8 cellular contexts compared by ENCODE assay signal in genomic region chr16:14489460-14489859, GRCh38.
A peak's percentile ranks its signal among the peaks of the same experiment; 100 is the strongest.
DNase-seq lines count a peak whose midpoint lies in the region; ATAC-seq and TF ChIP-seq lines count a peak whose summit lies in the region.

No MANE protein-coding gene starts in this region.

- H3K23me2 ChIP-seq in H9 (ENCODE audit: insufficient read length, low read depth, low read length, poor library complexity, severe bottlenecking): no peaks in the 10 kb centered on the region

- no peak overlapping the region for H3K14ac ChIP-seq in H9 (ENCODE audit: insufficient read depth, low read length)

- H4K8ac ChIP-seq in H9 (replicated peaks; ENCODE audit: insufficient read length, low read depth, low read length): no peak overlapping the region

- peaks cover 38 to 41% of the 10 kb centered on the region in 2 experiments for H3K4me1 Mint-ChIP-seq in H9

- no peaks in the 10 kb centered on the region; the same call in 1 of the 2 replicates for H3K27me3 Mint-ChIP-seq in H9 (ENCODE audit: low read depth)

- H3K27me3 ChIP-seq in H9 (ENCODE audit: insufficient read depth, low read length): no peaks in the 10 kb centered on the region
- no peaks in the 10 kb centered on the region for H3K27me3 ChIP-seq in hepatocyte
- no peaks in the 10 kb centered on the region for H3K27me3 ChIP-seq in transverse colon

- intact Hi-C loops in transverse colon (cut with DNase I; ENCODE audit: low total_unique reads): no loop called here
- intact Hi-C loops in lower leg skin (cut with DNase I; ENCODE audit: low total_unique reads): no loop called here

- H3K4ac ChIP-seq in H9 (ENCODE audit: low read depth, low read length): no peak overlapping the region

- H2BK5ac ChIP-seq in H9 (ENCODE audit: insufficient read length, low read length): no peak overlapping the region

- H3K36me3 Mint-ChIP-seq in H9 (ENCODE audit: insufficient read depth in 1 of 3, low read depth in 3 of 3): 0 out of 7 replicates have a peak, but pooled peaks cover 0 to under 1% (median 0%) of the 10 kb centered on the region in 3 experiments

- no peaks in the 10 kb centered on the region for H3K9me3 Mint-ChIP-seq in H9

- no peak overlapping the region for H3T11ph ChIP-seq in H9 (ENCODE audit: low read length)

- no peak for ATAC-seq in GM21619 (IDR thresholded peaks at IDR 0.05; ENCODE audit: unreplicated experiment)

- H4K91ac ChIP-seq in H9 (ENCODE audit: insufficient read length, low read depth, low read length): no peak overlapping the region

- H3K4me1 ChIP-seq in H9 (ENCODE audit: insufficient read depth, low read length) (peaks cover 8% of the 10 kb centered on the region; the same call in 1 of the 2 replicates), hepatocyte (ENCODE audit: insufficient read depth) (peaks cover 36% of the 10 kb centered on the region), transverse colon (peaks cover 4 to 26% (median 20%) of the 10 kb centered on the region in 4 donors)

- no peak overlapping the region for H2BK15ac ChIP-seq in H9 (ENCODE audit: low read depth, low read length)

- no peaks in the 10 kb centered on the region for H3K79me1 ChIP-seq in H9 (ENCODE audit: insufficient read depth, low read depth, low read length, poor library complexity, severe bottlenecking)

- no peak overlapping the region for H2AFZ ChIP-seq in H9 (ENCODE audit: low read length)
- H2AFZ ChIP-seq in hepatocyte: no peak overlapping the region

- H3K4me3 Mint-ChIP-seq in H9: no peak overlapping the region

- H3K27ac ChIP-seq in H9 (ENCODE audit: insufficient read length, low read depth, low read length) (no peak overlapping the region), hepatocyte (peak overlapping the region; percentile 4), transverse colon (no peak overlapping the region)

- H3K23ac ChIP-seq in H9 (ENCODE audit: insufficient read length, low read depth, low read length): no peak overlapping the region

- H3K27ac Mint-ChIP-seq in H9: no peak overlapping the region; a peak in 2 of 7 replicates

- no peaks in the 10 kb centered on the region for H3K79me2 ChIP-seq in H9 (ENCODE audit: insufficient read depth, low read length)
- peaks cover 12% of the 10 kb centered on the region for H3K79me2 ChIP-seq in hepatocyte

- in situ Hi-C loops in transverse colon (cut with MboI; ENCODE audit: low pct_ligation_motif_present in 1 of 4, low pct_unique_long_range_greater_than_20kb in 1 of 4, low sequenced_read_pairs in 3 of 4): no loop called here

- WGBS in H9 (ENCODE audit: extremely low coverage, insufficient read length, low lambda C conversion rate): no CpG with 5 or more reads among the region's 4 CpGs
- 59% methylated on average over 4 of the region's 4 CpGs for WGBS in hepatocyte (ENCODE audit: low lambda C conversion rate, missing lambda C conversion rate)
- 80 to 82% methylated on average over 3 to 4 of the region's 4 CpGs for WGBS in transverse colon (ENCODE audit: low coverage in 1 of 2), 2 donors
- WGBS in lower leg skin, 2 donors: 65 to 75% methylated on average over 4 of the region's 4 CpGs

- peak; percentile 48; the same call in 1 of the 2 replicates for TF ChIP-seq CTCF in AG10803 (conservative IDR thresholded peaks at IDR 0.05; ENCODE audit: low read length)
- TF ChIP-seq CTCF in H9 (conservative IDR thresholded peaks at IDR 0.05): peak; percentile 50
- TF ChIP-seq CTCF in hepatocyte (IDR thresholded peaks at IDR 0.05; ENCODE audit: poor library complexity): no peak
- TF ChIP-seq CTCF in transverse colon (IDR thresholded peaks at IDR 0.05): peak in 1 of 5 experiments; percentile 10
- TF ChIP-seq CTCF in lower leg skin (IDR thresholded peaks at IDR 0.05): no peak

- H4K20me1 ChIP-seq in H9 (ENCODE audit: control insufficient read depth, insufficient read depth, insufficient read length): no peaks in the 10 kb centered on the region
- H4K20me1 ChIP-seq in hepatocyte (ENCODE audit: insufficient read depth, poor library complexity, severe bottlenecking): no peaks in the 10 kb centered on the region

- no peak for TF ChIP-seq POLR2A in transverse colon (IDR thresholded peaks at IDR 0.05)
- no peak for TF ChIP-seq POLR2A in lower leg skin (IDR thresholded peaks at IDR 0.05)

- DNase-seq in AG10803 (ENCODE audit: low read depth) (peak; percentile 79), H9 (peak; percentile 51), SK-N-DZ (ENCODE audit: low spot score) (peak; percentile 34), hepatocyte (ENCODE audit: low spot score) (peak; percentile 46), transverse colon (no peak), lower leg skin (ENCODE audit: low spot score in 2 of 2) (no peak), hypothalamus (lab: John Stamatoyannopoulos, UW) (no peak)

- H3K9me3 ChIP-seq in H9 (ENCODE audit: control insufficient read depth, low read depth, low read length) (no peaks in the 10 kb centered on the region), hepatocyte (ENCODE audit: low read depth) (no peaks in the 10 kb centered on the region), transverse colon (no peaks in the 10 kb centered on the region)

- no peaks in the 10 kb centered on the region for H3K9me2 ChIP-seq in hepatocyte (replicated peaks; ENCODE audit: insufficient read depth)

- H3K56ac ChIP-seq in H9 (ENCODE audit: insufficient read length, low read depth, low read length): no peak overlapping the region

- no peak for TF ChIP-seq EP300 in transverse colon (IDR thresholded peaks at IDR 0.05; ENCODE audit: low read depth)

- no peak overlapping the region for H3K18ac ChIP-seq in H9 (ENCODE audit: insufficient read length, low read depth, low read length)

- no peak overlapping the region for H2BK120ac ChIP-seq in H9 (ENCODE audit: low read depth, low read length, poor library complexity, severe bottlenecking)

- H2BK20ac ChIP-seq in H9 (ENCODE audit: low read depth, low read length, poor library complexity, severe bottlenecking): no peak overlapping the region

- H2BK12ac ChIP-seq in H9 (ENCODE audit: insufficient read length, low read depth, low read length): no peak overlapping the region

- no peak overlapping the region for H2AK5ac ChIP-seq in H9 (ENCODE audit: insufficient read length, low read length)

- no peak overlapping the region for H4K5ac ChIP-seq in H9 (ENCODE audit: insufficient read length, low read depth, low read length)

- H3K36me3 ChIP-seq in hepatocyte (replicated peaks; ENCODE audit: insufficient read depth, low read depth) (no peaks in the 10 kb centered on the region), transverse colon (no peaks in the 10 kb centered on the region)

- no peak overlapping the region for H3K9ac ChIP-seq in H9 (ENCODE audit: extremely low read depth, insufficient read length, low read length)

- H3K4me2 ChIP-seq in H9 (ENCODE audit: insufficient read depth, insufficient read length, low read length): no peak overlapping the region
- no peak overlapping the region for H3K4me2 ChIP-seq in hepatocyte

- H3K4me3 ChIP-seq in AG10803 (ENCODE audit: low read length): no peak overlapping the region
- H3K4me3 ChIP-seq in hepatocyte: no peak overlapping the region
- H3K4me3 ChIP-seq in transverse colon: no peak overlapping the region
- no peak overlapping the region for H3K4me3 ChIP-seq in lower leg skin (ENCODE audit: low read depth, poor library complexity, severe bottlenecking)

Comparison
In these comparisons a context has a peak if more than half of its experiments do, and no peak if none do; other contexts are left out.
1. DNase-seq: peak in AG10803 (single experiment), H9 (single experiment), SK-N-DZ (single experiment) and hepatocyte (single experiment); none in transverse colon (single experiment), lower leg skin (0 of 2) and hypothalamus (0 of 51).
2. CTCF ChIP-seq: peak in AG10803 (single experiment) and H9 (single experiment); none in hepatocyte (single experiment) and lower leg skin (0 of 3).